In genomic region chr4:129093173-129093974, GRCh38 we compare ENCODE assay signal across 8 cellular contexts. TPM values are rescaled to one million over a fixed set of nuclear protein-coding genes. Genes with fewer than 3 reads are reported as not detected.
DNase-seq lines count a peak whose midpoint lies in the region; ATAC-seq and TF ChIP-seq lines count a peak whose summit lies in the region.

SCLT1 (minus strand) TSS chr4:129093539; CDS start chr4:129093103, 436 bp downstream.

- H3K27ac ChIP-seq in KMS-11: peak within 1 kb of the TSS; percentile 96
- H3K27ac ChIP-seq in Peyer's patch: peak within 1 kb of the TSS; percentile 92 to 98 (median 96)
- H3K27ac ChIP-seq in esophagus muscularis mucosa (replicated peaks in 1 of 4): peak within 1 kb of the TSS; percentile 92 to 97 (median 96)
- peak within 1 kb of the TSS; percentile 95 for H3K27ac ChIP-seq in muscle layer of duodenum (ENCODE audit: low read length)

- H3K27me3 ChIP-seq in KMS-11 (ENCODE audit: insufficient read depth, low read depth): no peaks in the 10 kb centered on the region
- H3K27me3 ChIP-seq in Peyer's patch: no peaks in the 10 kb centered on the region
- H3K27me3 ChIP-seq in esophagus muscularis mucosa: no peaks in the 10 kb centered on the region
- no peaks in the 10 kb centered on the region for H3K27me3 ChIP-seq in muscle layer of duodenum (ENCODE audit: low read depth, low read length)

- no peaks in the 10 kb centered on the region for H4K20me1 ChIP-seq in KMS-11 (ENCODE audit: insufficient read depth)

- intact Hi-C loops in esophagus muscularis mucosa (cut with DNase I): no loop called here

- H3K4me1 ChIP-seq in KMS-11 (ENCODE audit: low read depth, poor library complexity, severe bottlenecking) (peaks cover 36% of the 10 kb centered on the region), Peyer's patch (peaks cover 0 to 16% (median 0%) of the 10 kb centered on the region in 4 donors), esophagus muscularis mucosa (peaks cover 12 to 44% (median 30%) of the 10 kb centered on the region in 4 donors), muscle layer of duodenum (ENCODE audit: control insufficient read depth in 1 of 2, insufficient read depth in 2 of 2, low read length in 2 of 2) (peaks cover 0 to 20% of the 10 kb centered on the region in 2 donors)

- H3K4me2 ChIP-seq in KMS-11: peak within 1 kb of the TSS; percentile 84

- H3K79me2 ChIP-seq in KMS-11 (ENCODE audit: insufficient read depth, low read depth): peaks cover 46% of the 10 kb centered on the region

- DNase-seq in DMS53 treated with DMSO at 0.1 percent for 48 hours (lab: John Stamatoyannopoulos, UW; ENCODE audit: unreplicated experiment) (peak; percentile 87), Peyer's patch (peak; percentile 97 to 100 (median 99)), esophagus muscularis mucosa (ENCODE audit: extremely low spot score) (peak; percentile 99)
- DNase-seq in activated T-cell treated with anti-CD3 and anti-CD28 coated beads, Interleukin-2, amount 50 U/mL, for 48 hours: peak; percentile 96 to 97
- peak; percentile 92 to 93 for DNase-seq in stimulated activated CD8-positive, alpha-beta memory T cell treated with anti-CD3 and anti-CD28 coated beads, Interleukin-7, amount 100 ng/mL, for 4 hours (ENCODE audit: low read depth in 2 of 2)

- no peak for TF ChIP-seq CTCF in KMS-11 (conservative IDR thresholded peaks at IDR 0.05; ENCODE audit: low read depth, low read length)
- TF ChIP-seq CTCF in Peyer's patch (IDR thresholded peaks at IDR 0.05): no peak
- no peak for TF ChIP-seq CTCF in esophagus muscularis mucosa (IDR thresholded peaks at IDR 0.05)

- H3K36me3 ChIP-seq in KMS-11 (ENCODE audit: insufficient read depth) (no peaks in the 10 kb centered on the region), Peyer's patch (no peaks in the 10 kb centered on the region), esophagus muscularis mucosa (no peaks in the 10 kb centered on the region), muscle layer of duodenum (ENCODE audit: control insufficient read depth in 1 of 2, insufficient read depth in 2 of 2, low read length in 2 of 2) (no peaks in the 10 kb centered on the region)

- ATAC-seq in GM21737 (IDR thresholded peaks at IDR 0.05; ENCODE audit: unreplicated experiment): peak; percentile 92

- TF ChIP-seq EP300 in esophagus muscularis mucosa (IDR thresholded peaks at IDR 0.05): no peak

- H3K9me3 ChIP-seq in Peyer's patch (no peaks in the 10 kb centered on the region), esophagus muscularis mucosa (no peaks in the 10 kb centered on the region), muscle layer of duodenum (ENCODE audit: control insufficient read depth in 1 of 2, low read length in 2 of 2) (no peaks in the 10 kb centered on the region)

- TF ChIP-seq POLR2A in Peyer's patch (IDR thresholded peaks at IDR 0.05) (peak; percentile 92 to 94), esophagus muscularis mucosa (IDR thresholded peaks at IDR 0.05; ENCODE audit: low read depth) (no peak)

- H3K4me3 ChIP-seq in KMS-11 (IDR thresholded peaks at IDR 0.05; ENCODE audit: insufficient read depth, low read depth, low read length) (peak within 1 kb of the TSS; percentile 35), Peyer's patch (peak within 1 kb of the TSS; percentile 70 to 85 (median 74)), esophagus muscularis mucosa (peak within 1 kb of the TSS; percentile 63 to 90 (median 84)), muscle layer of duodenum (ENCODE audit: low read depth in 1 of 2, low read length in 2 of 2) (peak within 1 kb of the TSS; percentile 85 to 91)

- WGBS in esophagus muscularis mucosa: 2% methylated on average over 28 of the region's 60 CpGs

- H2AFZ ChIP-seq in KMS-11 (ENCODE audit: low read depth): peak within 1 kb of the TSS; percentile 91

- peak within 1 kb of the TSS; percentile 94 for H3K9ac ChIP-seq in KMS-11

RNA-seq across cellular contexts. Expression of gene SCLT1, which starts in this region (rescaled TPM):
- 10 to 100 TPM; 13.0 to 34.7 (median 18.0) TPM for total RNA-seq in Peyer's patch
- 10 to 100 TPM in 2 of 4 donors, 1 to 10 TPM in 2; 6.4 to 12.5 (median 9.7) TPM for total RNA-seq in esophagus muscularis mucosa

Comparison
In these comparisons a context has a peak if more than half of its experiments do, and no peak if none do; other contexts are left out.
1. Peak in every context shown above with its lines: DNase-seq, ATAC-seq, H3K4me3 ChIP-seq and H3K27ac ChIP-seq.
2. H3K4me3 ChIP-seq: peak in every context shown above with its lines; median percentile 88 in muscle layer of duodenum; 84 in esophagus muscularis mucosa; 74 in Peyer's patch; 35 in KMS-11.